ENCODE assay signal across 9 cellular contexts in the genomic region with DNA sequence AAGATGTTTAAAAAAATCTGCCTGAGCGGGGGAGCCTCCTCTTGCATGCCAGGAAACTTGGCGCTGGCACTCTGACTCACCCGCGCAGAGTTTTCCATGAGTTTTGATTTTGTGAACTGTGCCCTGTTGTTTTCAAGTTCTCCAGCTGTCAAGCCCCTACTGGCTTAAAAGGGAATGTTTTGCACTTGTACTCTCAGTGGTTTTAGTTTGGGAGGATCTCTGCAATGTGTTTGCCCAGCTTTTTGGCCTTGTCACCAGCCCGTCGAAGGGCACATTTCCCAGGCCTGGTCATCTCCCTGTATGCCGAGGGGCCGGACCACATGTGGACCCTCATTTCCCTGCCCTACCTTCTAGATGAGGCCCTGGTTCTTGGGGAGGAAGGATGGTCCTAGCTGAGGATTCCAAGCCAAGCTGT. TPM values are rescaled to one million over a fixed set of nuclear protein-coding genes. Genes with fewer than 3 reads are reported as not detected.
DNase-seq lines count a peak whose midpoint lies in the region; FAIRE-seq lines count a peak whose summit lies in the region.
"Had no signal": no experiment of that assay in that cellular context is flagged by ENCODE, and none has a peak within 500 bp of the region (broad histone marks: within the 10 kb centered on the region; RNA-seq: fewer than 3 reads in every experiment).

No MANE protein-coding gene starts in this region.

- CTCF ChIA-PET in activated CD4-positive, alpha-beta memory T cell treated with anti-CD3 and anti-CD28 coated beads, Interleukin-2, amount 10 ng/mL, durations not matched to agents 7 days and 5 days (lab: Charles Lee): no interaction called here

- DNase-seq in activated effector memory CD4-positive, alpha-beta T cell treated with anti-CD3 and anti-CD28 coated beads, Interleukin-2, amount 50 U/mL, for 16 hours: peak; percentile 31
- no peak for DNase-seq in activated effector memory CD4-positive, alpha-beta T cell treated with Interleukin-2 at 50 U/mL for 16 hours
- DNase-seq in T47D (ENCODE audit: low read depth in 1 of 2, low spot score in 1 of 2) (peak; percentile 54 to 64), left kidney (ENCODE audit: low read depth, low spot score) (peak; percentile 30), urothelium cell line (ENCODE audit: low spot score) (peak; percentile 86)
- DNase-seq in activated naive CD4-positive, alpha-beta T cell treated with anti-CD3 and anti-CD28 coated beads, Interleukin-2, amount 50 U/mL, for 16 hours: no peak
- DNase-seq in activated CD4-positive, alpha-beta memory T cell treated with anti-CD3 and anti-CD28 coated beads, Interleukin-2, amount 10 ng/mL, durations not matched to agents 7 days and 5 days: no peak
- DNase-seq in activated naive CD4-positive, alpha-beta T cell (lab: John Stamatoyannopoulos, UW): no peak

- no peaks in the 10 kb centered on the region for H3K4me1 Mint-ChIP-seq in activated CD4-positive, alpha-beta memory T cell treated with anti-CD3 and anti-CD28 coated beads, Interleukin-2, amount 10 ng/mL, durations not matched to agents 7 days and 5 days

- POLR2A ChIA-PET in activated CD4-positive, alpha-beta memory T cell treated with anti-CD3 and anti-CD28 coated beads, Interleukin-2, amount 10 ng/mL, durations not matched to agents 7 days and 5 days (lab: Charles Lee): no interaction called here

- peaks cover 7% of the 10 kb centered on the region for H3K27me3 Mint-ChIP-seq in activated CD4-positive, alpha-beta memory T cell treated with anti-CD3 and anti-CD28 coated beads, Interleukin-2, amount 10 ng/mL, durations not matched to agents 7 days and 5 days

- in situ Hi-C loops in T47D (cut with HindIII; ENCODE audit: low pct_unique_long_range_greater_than_20kb, low sequenced_read_pairs): no loop called here

- H3K27ac Mint-ChIP-seq in activated CD4-positive, alpha-beta memory T cell treated with anti-CD3 and anti-CD28 coated beads, Interleukin-2, amount 10 ng/mL, durations not matched to agents 7 days and 5 days: no peak overlapping the region

- no peak for FAIRE-seq in urothelium cell line (lab: Jason Lieb, UNC)
- FAIRE-seq: TTC549 had no signal

- no peaks in the 10 kb centered on the region for H3K9me3 Mint-ChIP-seq in activated CD4-positive, alpha-beta memory T cell treated with anti-CD3 and anti-CD28 coated beads, Interleukin-2, amount 10 ng/mL, durations not matched to agents 7 days and 5 days

- H3K36me3 Mint-ChIP-seq in activated CD4-positive, alpha-beta memory T cell treated with anti-CD3 and anti-CD28 coated beads, Interleukin-2, amount 10 ng/mL, durations not matched to agents 7 days and 5 days (ENCODE audit: low read depth): no peaks in the 10 kb centered on the region

- no peak overlapping the region for H3K4me3 Mint-ChIP-seq in activated CD4-positive, alpha-beta memory T cell treated with anti-CD3 and anti-CD28 coated beads, Interleukin-2, amount 10 ng/mL, durations not matched to agents 7 days and 5 days

RNA-seq across cellular contexts. Expression of gene MRGPRF, which starts 12.2 kb away (rescaled TPM):
- total RNA-seq in activated CD4-positive, alpha-beta memory T cell treated with anti-CD3 and anti-CD28 coated beads, Interleukin-2, amount 10 ng/mL, durations not matched to agents 7 days and 5 days: not detected

RNA-seq across cellular contexts. Expression of gene MRGPRD, which starts 20.1 kb away (rescaled TPM):
- total RNA-seq in activated CD4-positive, alpha-beta memory T cell treated with anti-CD3 and anti-CD28 coated beads, Interleukin-2, amount 10 ng/mL, durations not matched to agents 7 days and 5 days: not detected

RNA-seq across cellular contexts. Expression of gene TPCN2, which starts 47.9 kb away (rescaled TPM):
- 10 to 100 TPM; 25.8 to 26.0 TPM for total RNA-seq in activated CD4-positive, alpha-beta memory T cell treated with anti-CD3 and anti-CD28 coated beads, Interleukin-2, amount 10 ng/mL, durations not matched to agents 7 days and 5 days

Comparison
In these comparisons a context has a peak if more than half of its experiments do, and no peak if none do; other contexts are left out.
1. DNase-seq: peak in activated effector memory CD4-positive, alpha-beta T cell treated with anti-CD3 and anti-CD28 coated beads, Interleukin-2, amount 50 U/mL, for 16 hours (single experiment), T47D (2 of 2), left kidney (single experiment) and urothelium cell line (single experiment); none in activated effector memory CD4-positive, alpha-beta T cell treated with Interleukin-2 at 50 U/mL for 16 hours (single experiment), activated naive CD4-positive, alpha-beta T cell treated with anti-CD3 and anti-CD28 coated beads, Interleukin-2, amount 50 U/mL, for 16 hours (single experiment), activated CD4-positive, alpha-beta memory T cell treated with anti-CD3 and anti-CD28 coated beads, Interleukin-2, amount 10 ng/mL, durations not matched to agents 7 days and 5 days (single experiment) and activated naive CD4-positive, alpha-beta T cell (0 of 4).